Comparison of ENCODE assay signal across 17 cellular contexts in genomic region chr20:12434672-12435071, GRCh38.
"Had no signal": no experiment of that assay in that cellular context is flagged by ENCODE, and none has a peak within 500 bp of the region (broad histone marks: within the 10 kb centered on the region; RNA-seq: fewer than 3 reads in every experiment).

No MANE protein-coding gene starts in this region.

- H3K4me1 ChIP-seq: foreskin keratinocyte, left lung, parathyroid adenoma, right lobe of liver, spleen, suprapubic skin had no signal

- ATAC-seq: effector memory CD8-positive, alpha-beta T cell; foreskin keratinocyte; left lung; natural killer cell treated with Interleukin-12 subunit alpha and Interleukin-12 subunit beta and Interleukin-15 and Interleukin-18, amount 100 ng/mL, for 72 hours; right lobe of liver; stimulated activated naive B cell treated with anti-CD40 and anti-IgM and Interleukin-4, amounts not matched to agents 10 μg/mL and 1 μg/mL and 100 μg/mL, for 72 hours had no signal

- DNase-seq: cortex of kidney; effector memory CD8-positive, alpha-beta T cell; erythroblast; foreskin keratinocyte; kidney; left lung; mesenchymal stem cell; mucosa of descending colon; naive B cell; right lobe of liver; spleen; stimulated activated naive B cell treated with anti-CD40 and anti-IgM and Interleukin-4, amounts not matched to agents 10 μg/mL and 1 μg/mL and 100 μg/mL, for 72 hours; trophoblast cell had no signal

- H3K4me3 ChIP-seq: left lung, mucosa of descending colon, right lobe of liver, spleen, suprapubic skin had no signal

- H3K27ac ChIP-seq: foreskin keratinocyte, left lung, neutrophil, parathyroid adenoma, right lobe of liver, spleen, suprapubic skin had no signal

- H3K9ac ChIP-seq: parathyroid adenoma had no signal

- H2AFZ ChIP-seq: parathyroid adenoma had no signal

- H3K27me3 ChIP-seq: foreskin keratinocyte, left lung, neutrophil, right lobe of liver, spleen, suprapubic skin had no signal

- H3K79me2 ChIP-seq: parathyroid adenoma had no signal

- H3K36me3 ChIP-seq: left lung, neutrophil, right lobe of liver, spleen, suprapubic skin had no signal

- H3K9me3 ChIP-seq: mucosa of descending colon, neutrophil, right lobe of liver, spleen, suprapubic skin had no signal
